18 cellular contexts compared by ENCODE assay signal in genomic region chr1:218718216-218718615, GRCh38.
DNase-seq lines count a peak whose midpoint lies in the region; ATAC-seq and TF ChIP-seq lines count a peak whose summit lies in the region.
"Had no signal": no experiment of that assay in that cellular context is flagged by ENCODE, and none has a peak within 500 bp of the region (broad histone marks: within the 10 kb centered on the region; RNA-seq: fewer than 3 reads in every experiment).

No MANE protein-coding gene starts in this region.

- DNase-seq in GM23248 (no peak), astrocyte of the cerebellum (ENCODE audit: low read depth) (peak; percentile 65), globus pallidus (ENCODE audit: low spot score) (peak; percentile 16), OCI-M2 (lab: John Stamatoyannopoulos, UW; ENCODE audit: unreplicated experiment) (no peak)
- no peak for DNase-seq in central memory CD4-positive, alpha-beta T cell
- DNase-seq: activated naive CD8-positive, alpha-beta T cell treated with anti-CD3 and anti-CD28 coated beads, Interleukin-2, amount 10 ng/mL, durations not matched to agents 7 days and 5 days; erythroblast; NCI-H1436; NCI-H524; stimulated activated CD4-positive, alpha-beta T cell treated with anti-CD3 and anti-CD28 coated beads, Interleukin-4, amount 100 ng/mL, for 24 hours; stimulated activated naive CD8-positive, alpha-beta T cell treated with anti-CD3 and anti-CD28 coated beads, Interleukin-15, amount 100 ng/mL, for 72 hours; SW 1271 had no signal

- H3K9me2 ChIP-seq in GM23248 (ENCODE audit: insufficient read depth) = no peaks in the 10 kb centered on the region

- H3K4me1 ChIP-seq in GM23248 (ENCODE audit: insufficient read depth) (peaks cover 15% of the 10 kb centered on the region), skeletal muscle satellite cell (ENCODE audit: control insufficient read depth, insufficient read depth, low read length) (peaks cover 26% of the 10 kb centered on the region)
- H3K4me1 ChIP-seq: BLaER1 treated with 17β-estradiol and CSF1 and Interleukin-3, amounts not matched to agents 10 nM and 100 nM; prostate gland had no signal

- peak overlapping the region; percentile 36 for H3K4me2 ChIP-seq in GM23248 (ENCODE audit: unreplicated experiment)
- H3K4me2 ChIP-seq in skeletal muscle satellite cell (ENCODE audit: low read length) = no peak overlapping the region
- H3K4me2 ChIP-seq: BLaER1 treated with 17β-estradiol and CSF1 and Interleukin-3, amounts not matched to agents 10 nM and 100 nM had no signal

- H3K79me2 ChIP-seq in GM23248 (ENCODE audit: insufficient read depth) = no peaks in the 10 kb centered on the region

- peaks cover 16% of the 10 kb centered on the region for H3F3A ChIP-seq in GM23248 (ENCODE audit: insufficient read depth)

- TF ChIP-seq CTCF in astrocyte of the cerebellum (IDR thresholded peaks at IDR 0.05; ENCODE audit: low read depth, low read length, missing control alignments) = no peak

- no peak overlapping the region for H3K27ac ChIP-seq in GM23248
- H3K27ac ChIP-seq: BLaER1 treated with 17β-estradiol and CSF1 and Interleukin-3, amounts not matched to agents 10 nM and 100 nM; prostate gland had no signal

- H2AFZ ChIP-seq in GM23248 = no peak overlapping the region

- H3K4me3 ChIP-seq in GM23248 (no peak overlapping the region), astrocyte of the cerebellum (ENCODE audit: low read depth, low read length) (no peak overlapping the region), skeletal muscle satellite cell (ENCODE audit: low read length) (no peak overlapping the region)
- H3K4me3 ChIP-seq: BLaER1 treated with 17β-estradiol and CSF1 and Interleukin-3, amounts not matched to agents 10 nM and 100 nM; prostate gland had no signal

- WGBS in GM23248 (ENCODE audit: low coverage in 1 of 2, low lambda C conversion rate in 2 of 2, missing lambda C conversion rate in 2 of 2), 2 experiments = 32 to 40% methylated on average over 3 of the region's 3 CpGs

- H3K27me3 ChIP-seq in GM23248 (replicated peaks; ENCODE audit: insufficient read depth) = no peaks in the 10 kb centered on the region
- H3K27me3 ChIP-seq in skeletal muscle satellite cell (ENCODE audit: control insufficient read depth, insufficient read depth, low read length) = no peaks in the 10 kb centered on the region
- H3K27me3 ChIP-seq: BLaER1 treated with 17β-estradiol and CSF1 and Interleukin-3, amounts not matched to agents 10 nM and 100 nM had no signal

- H3K9me3 ChIP-seq in GM23248 (ENCODE audit: low read depth) (no peaks in the 10 kb centered on the region), skeletal muscle satellite cell (replicated peaks; ENCODE audit: low read length) (no peaks in the 10 kb centered on the region)
- H3K9me3 ChIP-seq: prostate gland had no signal

- H4K20me1 ChIP-seq in GM23248 (ENCODE audit: insufficient read depth) = no peaks in the 10 kb centered on the region
- H4K20me1 ChIP-seq: BLaER1 treated with 17β-estradiol and CSF1 and Interleukin-3, amounts not matched to agents 10 nM and 100 nM had no signal

- H3K36me3 ChIP-seq in GM23248 (ENCODE audit: low read depth) (no peaks in the 10 kb centered on the region), skeletal muscle satellite cell (ENCODE audit: insufficient read depth, low read length) (no peaks in the 10 kb centered on the region)
- H3K36me3 ChIP-seq: BLaER1 treated with 17β-estradiol and CSF1 and Interleukin-3, amounts not matched to agents 10 nM and 100 nM; prostate gland had no signal

- no peak for ATAC-seq in HG02973 (IDR thresholded peaks at IDR 0.05; ENCODE audit: unreplicated experiment)
- ATAC-seq: HepG2; natural killer cell treated with Interleukin-12 subunit alpha and Interleukin-12 subunit beta and Interleukin-15 and Interleukin-18, amount 100 ng/mL, for 72 hours; stimulated activated naive CD8-positive, alpha-beta T cell treated with anti-CD3 and anti-CD28 coated beads, Interleukin-15, amount 100 ng/mL, for 72 hours had no signal

- H3K9ac ChIP-seq in GM23248 (no peak overlapping the region), skeletal muscle satellite cell (ENCODE audit: low read depth, low read length) (peak overlapping the region; percentile 33)
- H3K9ac ChIP-seq: BLaER1 treated with 17β-estradiol and CSF1 and Interleukin-3, amounts not matched to agents 10 nM and 100 nM had no signal

- in situ Hi-C loops in GM23248 (cut with MboI) (no loop called here), astrocyte of the cerebellum (cut with HindIII; ENCODE audit: low sequenced_read_pairs) (no loop called here)

Comparison
In these comparisons a context has a peak if more than half of its experiments do, and no peak if none do; other contexts are left out.
1. DNase-seq: peak in astrocyte of the cerebellum (single experiment) and globus pallidus (single experiment); none in GM23248 (single experiment), OCI-M2 (single experiment) and central memory CD4-positive, alpha-beta T cell (single experiment).